In the genomic region with DNA sequence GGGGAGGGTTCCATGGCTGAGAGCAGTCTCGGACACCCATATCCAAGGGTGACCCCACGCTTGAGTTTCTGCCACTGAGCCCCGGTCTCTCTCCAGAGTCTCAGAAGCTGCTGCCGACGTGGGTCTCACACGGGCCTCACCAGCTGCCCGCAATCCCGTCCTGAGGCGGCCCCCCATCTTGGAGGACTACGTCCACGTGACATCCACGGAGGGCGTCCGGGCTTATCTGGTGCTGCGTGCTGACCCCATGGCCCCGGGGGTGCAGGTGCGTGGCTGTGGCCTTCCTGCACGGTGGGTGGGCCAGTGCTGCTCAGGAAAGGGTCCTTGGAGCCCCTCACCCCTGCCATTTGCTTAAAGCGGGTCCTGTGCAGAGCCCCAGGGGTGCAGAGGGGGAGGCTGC, we compare ENCODE assay signal across 9 cellular contexts. TPM values are rescaled to one million over a fixed set of nuclear protein-coding genes. Genes with fewer than 3 reads are reported as not detected.
DNase-seq lines count a peak whose midpoint lies in the region; ATAC-seq, FAIRE-seq and TF ChIP-seq lines count a peak whose summit lies in the region.
"Had no signal": no experiment of that assay in that cellular context is flagged by ENCODE, and none has a peak within 500 bp of the region (broad histone marks: within the 10 kb centered on the region; RNA-seq: fewer than 3 reads in every experiment).

No MANE protein-coding gene starts in this region.

- POLR2A ChIA-PET in A673 (lab: Charles Lee; ENCODE audit: low non-redundant PET): no interaction called here

- intact Hi-C loops in A673 (cut with micrococcal nuclease; ENCODE audit: unreplicated experiment): loop anchor here (5.0 kb wide), 1 partner anchor 77 kb away; no protein-coding TSS in a partner anchor

- TF ChIP-seq CTCF in A673 (conservative IDR thresholded peaks at IDR 0.05; ENCODE audit: low read depth, low read length) (no peak), kidney epithelial cell (IDR thresholded peaks at IDR 0.05; ENCODE audit: insufficient read depth, low read length, poor library complexity, severe bottlenecking) (no peak)

- CTCF ChIA-PET in A673 (lab: Charles Lee): no interaction called here

- H3K4me3 ChIP-seq in A673 (ENCODE audit: low read depth, low read length, poor library complexity, severe bottlenecking) (peak overlapping the region; percentile 72), HAP-1 (peak overlapping the region; percentile 95), kidney epithelial cell (ENCODE audit: low read depth, low read length) (peak overlapping the region; percentile 75), small intestine (ENCODE audit: low read depth in 1 of 2, low read length in 2 of 2) (no peak overlapping the region)

- no peaks in the 10 kb centered on the region for H3K4me1 Mint-ChIP-seq in activated T-helper 17 cell treated with anti-CD3 and anti-CD28 coated beads, Interleukin-2, amount 50 U/mL, for 72 hours

- peaks cover 12% of the 10 kb centered on the region for H3K36me3 Mint-ChIP-seq in activated T-helper 17 cell treated with anti-CD3 and anti-CD28 coated beads, Interleukin-2, amount 50 U/mL, for 72 hours (ENCODE audit: low read depth)

- in situ Hi-C loops in HAP-1 (cut with MboI; ENCODE audit: low sequenced_read_pairs): loop anchor here (5.0 kb wide), 1 partner anchor 57 kb away; no protein-coding TSS in a partner anchor

- H3K9me3 Mint-ChIP-seq in activated T-helper 17 cell treated with anti-CD3 and anti-CD28 coated beads, Interleukin-2, amount 50 U/mL, for 72 hours: no peaks in the 10 kb centered on the region

- H3K9me3 ChIP-seq in A673 (ENCODE audit: low read depth, low read length, poor library complexity, severe bottlenecking) (no peaks in the 10 kb centered on the region), HAP-1 (no peaks in the 10 kb centered on the region), small intestine (ENCODE audit: control insufficient read depth, low read depth) (no peaks in the 10 kb centered on the region)

- peak overlapping the region; percentile 48 for H3K4me3 Mint-ChIP-seq in activated T-helper 17 cell treated with anti-CD3 and anti-CD28 coated beads, Interleukin-2, amount 50 U/mL, for 72 hours

- FAIRE-seq in small intestine (lab: Jason Lieb, UNC): no peak

- H3K27me3 ChIP-seq in A673 (replicated peaks; ENCODE audit: insufficient read depth, low read depth, low read length, poor library complexity) (no peaks in the 10 kb centered on the region), HAP-1 (ENCODE audit: low read depth) (no peaks in the 10 kb centered on the region), kidney epithelial cell (ENCODE audit: control insufficient read depth, insufficient read depth, low read length) (no peaks in the 10 kb centered on the region), small intestine (ENCODE audit: control insufficient read depth in 2 of 2, insufficient read depth in 2 of 2, low read length in 2 of 2) (no peaks in the 10 kb centered on the region)

- H3K27me3 Mint-ChIP-seq in activated T-helper 17 cell treated with anti-CD3 and anti-CD28 coated beads, Interleukin-2, amount 50 U/mL, for 72 hours: no peaks in the 10 kb centered on the region

- DNase-seq in A673 (ENCODE audit: low spot score) (no peak), HAP-1 (ENCODE audit: low spot score in 2 of 2) (no peak), kidney epithelial cell (ENCODE audit: low read depth) (no peak), small intestine (no peak), NCI-H2081 treated with DMSO at 0.1 percent for 48 hours (lab: John Stamatoyannopoulos, UW) (no peak), HK-2 (ENCODE audit: unreplicated experiment) (no peak)

- no TSS peak for BruUV-seq in A673 (replicated peaks; lab: Mats Ljungman, UMichigan)

- H3K27ac ChIP-seq in A673 (ENCODE audit: low read depth, low read length, poor library complexity, severe bottlenecking): no peak overlapping the region
- no peak overlapping the region for H3K27ac ChIP-seq in small intestine (ENCODE audit: low read depth in 1 of 2, low read length in 1 of 2)

- H3K27ac Mint-ChIP-seq in activated T-helper 17 cell treated with anti-CD3 and anti-CD28 coated beads, Interleukin-2, amount 50 U/mL, for 72 hours: no peak overlapping the region

- WGBS in small intestine, 3 donors: 90 to 92% (median 90%) methylated on average over 18 to 19 of the region's 19 CpGs

- peaks cover 8% of the 10 kb centered on the region for H3K4me1 ChIP-seq in A673 (ENCODE audit: insufficient read depth, low read length, poor library complexity, severe bottlenecking)
- no peaks in the 10 kb centered on the region for H3K4me1 ChIP-seq in HAP-1
- no peaks in the 10 kb centered on the region for H3K4me1 ChIP-seq in small intestine (ENCODE audit: control insufficient read depth in 2 of 2, insufficient read depth in 1 of 2, low read depth in 1 of 2, low read length in 1 of 2)

- no peak for ATAC-seq in activated T-helper 17 cell treated with anti-CD3 and anti-CD28 coated beads, Interleukin-2, amount 50 U/mL, for 72 hours (replicated peaks)
- no peak for ATAC-seq in GM21576 (IDR thresholded peaks at IDR 0.05; ENCODE audit: unreplicated experiment)

- H3K36me3 ChIP-seq in A673 (ENCODE audit: insufficient read depth, low read length, poor library complexity, severe bottlenecking) (peaks cover 37% of the 10 kb centered on the region), HAP-1 (replicated peaks) (peaks cover 81% of the 10 kb centered on the region), kidney epithelial cell (ENCODE audit: control insufficient read depth, insufficient read depth, low read length) (no peaks in the 10 kb centered on the region), small intestine (ENCODE audit: control insufficient read depth in 2 of 2, insufficient read depth in 2 of 2, low read length in 2 of 2) (no peaks in the 10 kb centered on the region)

RNA-seq across cellular contexts. Expression of a gene that starts 1.0 kb away (rescaled TPM):
- 124 and 125 TPM in 2 replicates for total RNA-seq in A673 (2021)
- total RNA-seq in activated T-helper 17 cell treated with anti-CD3 and anti-CD28 coated beads, Interleukin-2, amount 50 U/mL, for 72 hours: 10 to 100 TPM; 65.4 to 87.1 TPM
- total RNA-seq in kidney epithelial cell: 20.8 and 23.9 TPM in 2 replicates
- 10 to 100 TPM in 1 of 3 donors, 1 to 10 TPM in 2; 5.6 to 24.6 (median 8.4) TPM for polyA plus RNA-seq in small intestine

RNA-seq across cellular contexts. Expression of a gene that starts 1.3 kb away (rescaled TPM):
- total RNA-seq in A673 (2021): 36.1 and 41.1 TPM in 2 replicates
- 10 to 100 TPM; 13.2 to 40.6 TPM for total RNA-seq in activated T-helper 17 cell treated with anti-CD3 and anti-CD28 coated beads, Interleukin-2, amount 50 U/mL, for 72 hours
- 42.0 and 51.7 TPM in 2 replicates for total RNA-seq in kidney epithelial cell
- polyA plus RNA-seq in small intestine: 10 to 100 TPM; 20.8 to 26.2 (median 22.4) TPM

RNA-seq across cellular contexts. Expression of a gene that starts 11.1 kb away (rescaled TPM):
- not detected in 2 replicates for total RNA-seq in A673 (2021)
- total RNA-seq in activated T-helper 17 cell treated with anti-CD3 and anti-CD28 coated beads, Interleukin-2, amount 50 U/mL, for 72 hours: not detected
- not detected in 2 replicates for total RNA-seq in kidney epithelial cell
- 1 to 10 TPM in 2 of 3 donors, under 1 TPM in 1; 0.73 to 3.0 (median 2.9) TPM for polyA plus RNA-seq in small intestine
- total RNA-seq: cerebellum had no signal

RNA-seq across cellular contexts. Expression of a gene that starts 28.9 kb away (rescaled TPM):
- total RNA-seq in A673 (2021) (not detected in 2 replicates), kidney epithelial cell (8.6 and 14.2 TPM in 2 replicates)
- total RNA-seq in activated T-helper 17 cell treated with anti-CD3 and anti-CD28 coated beads, Interleukin-2, amount 50 U/mL, for 72 hours: not detected
- polyA plus RNA-seq in small intestine: 1 to 10 TPM; 1.3 to 5.1 (median 3.8) TPM
- total RNA-seq: cerebellum had no signal

RNA-seq across cellular contexts. Expression of a gene that starts 48.7 kb away (rescaled TPM):
- total RNA-seq in A673 (2021): 48.4 and 50.0 TPM in 2 replicates
- total RNA-seq in activated T-helper 17 cell treated with anti-CD3 and anti-CD28 coated beads, Interleukin-2, amount 50 U/mL, for 72 hours: 10 to 100 TPM; 39.2 to 47.1 TPM
- total RNA-seq in kidney epithelial cell: 34.5 and 40.3 TPM in 2 replicates
- 10 to 100 TPM; 35.7 to 68.0 (median 53.8) TPM for polyA plus RNA-seq in small intestine

Comparison
In these comparisons a context has a peak if more than half of its experiments do, and no peak if none do; other contexts are left out.
1. H3K4me3 ChIP-seq: peak in A673 (single experiment), HAP-1 (single experiment) and kidney epithelial cell (single experiment); none in small intestine (0 of 2).